8 cellular contexts compared by ENCODE assay signal in the genomic region with DNA sequence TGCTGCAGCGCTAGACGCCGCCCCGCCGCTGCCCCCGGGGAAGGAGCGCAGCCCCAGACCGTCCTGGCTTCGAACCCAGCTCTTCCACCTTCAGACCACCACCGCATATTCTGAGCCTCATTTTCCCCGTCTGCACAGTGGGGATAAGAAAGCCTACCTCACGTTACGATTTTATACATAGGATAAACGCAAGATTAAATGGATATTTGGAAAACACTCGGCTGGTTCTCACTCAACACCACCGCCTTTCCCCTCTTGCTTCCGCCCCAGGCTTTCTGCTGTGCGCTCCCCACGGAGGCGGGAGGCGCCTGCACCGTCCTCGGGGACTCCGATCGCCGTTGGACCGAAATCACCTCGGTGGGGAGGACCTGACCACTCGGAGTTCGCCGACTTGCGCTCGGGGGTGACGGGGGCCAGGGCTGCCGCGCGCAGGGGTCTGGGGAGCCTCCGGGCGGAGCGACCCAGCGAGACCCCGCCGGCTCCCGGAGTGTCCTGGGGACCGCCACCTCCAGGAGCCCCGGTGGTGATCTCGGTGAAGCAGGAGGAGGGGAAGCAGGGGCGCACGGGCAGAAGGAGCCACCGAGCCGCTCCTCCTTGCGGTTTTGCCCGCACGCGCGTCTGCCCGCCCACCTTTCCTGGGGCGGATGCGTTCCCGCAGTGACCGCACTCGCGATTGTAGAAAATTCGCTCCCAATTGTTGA. TPM values are rescaled to one million over a fixed set of nuclear protein-coding genes. Genes with fewer than 3 reads are reported as not detected.
DNase-seq lines count a peak whose midpoint lies in the region; ATAC-seq and TF ChIP-seq lines count a peak whose summit lies in the region.

No MANE protein-coding gene starts in this region.

- peak; percentile 6 for ATAC-seq in GM19328 (IDR thresholded peaks at IDR 0.05; ENCODE audit: unreplicated experiment)
- no peak for ATAC-seq in GM21367 (IDR thresholded peaks at IDR 0.05; ENCODE audit: unreplicated experiment)

- no peak for TF ChIP-seq EP300 in suprapubic skin (IDR thresholded peaks at IDR 0.05)

- H3K36me3 ChIP-seq in BE2C (no peaks in the 10 kb centered on the region), mucosa of rectum (ENCODE audit: control insufficient read depth in 2 of 2, insufficient read depth in 2 of 2, low read length in 2 of 2) (no peaks in the 10 kb centered on the region), suprapubic skin (no peaks in the 10 kb centered on the region)

- H3K9ac ChIP-seq in mucosa of rectum (ENCODE audit: low read depth in 1 of 2, low read length in 2 of 2): peak overlapping the region; percentile 89 to 91

- peaks cover 5% of the 10 kb centered on the region for H3K36me3 Mint-ChIP-seq in activated CD4-positive, alpha-beta T cell treated with anti-CD3 and anti-CD28 coated beads, Interleukin-2, amount 10 ng/mL, durations not matched to agents 7 days and 5 days (ENCODE audit: low read depth)

- peaks cover 58% of the 10 kb centered on the region for H3K4me1 Mint-ChIP-seq in activated CD4-positive, alpha-beta T cell treated with anti-CD3 and anti-CD28 coated beads, Interleukin-2, amount 10 ng/mL, durations not matched to agents 7 days and 5 days

- under 1% methylated on average over 34 of the region's 64 CpGs for WGBS in suprapubic skin

- CTCF ChIA-PET in activated CD4-positive, alpha-beta T cell treated with anti-CD3 and anti-CD28 coated beads, Interleukin-2, amount 10 ng/mL, durations not matched to agents 7 days and 5 days (lab: Charles Lee): interaction anchor here (0.6 to 4.2 kb wide), 5 partner anchors 10 to 439 kb away, joined by 3 to 31 read pairs (median 6); no protein-coding TSS in a partner anchor

- peak overlapping the region; percentile 95 for H3K27ac Mint-ChIP-seq in activated CD4-positive, alpha-beta T cell treated with anti-CD3 and anti-CD28 coated beads, Interleukin-2, amount 10 ng/mL, durations not matched to agents 7 days and 5 days

- no peak for TF ChIP-seq POLR2A in suprapubic skin (IDR thresholded peaks at IDR 0.05)

- DNase-seq in BE2C: peak; percentile 44
- DNase-seq in Jurkat, Clone E6-1 (ENCODE audit: low read depth, low spot score): peak; percentile 60
- peak; percentile 66 for DNase-seq in activated CD4-positive, alpha-beta T cell treated with anti-CD3 and anti-CD28 coated beads, Interleukin-2, amount 10 ng/mL, durations not matched to agents 7 days and 5 days
- peak; percentile 40 for DNase-seq in effector CD8-positive, alpha-beta T cell (lab: John Stamatoyannopoulos, UW)
- peak in 1 of 2 donors; percentile 74 for DNase-seq in suprapubic skin (ENCODE audit: low spot score in 2 of 2)

- H3K27me3 ChIP-seq in BE2C (no peaks in the 10 kb centered on the region), mucosa of rectum (ENCODE audit: control insufficient read depth in 2 of 2, insufficient read depth in 2 of 2, low read length in 2 of 2) (no peaks in the 10 kb centered on the region), suprapubic skin (no peaks in the 10 kb centered on the region)

- no peaks in the 10 kb centered on the region for H3K9me3 Mint-ChIP-seq in activated CD4-positive, alpha-beta T cell treated with anti-CD3 and anti-CD28 coated beads, Interleukin-2, amount 10 ng/mL, durations not matched to agents 7 days and 5 days

- POLR2A ChIA-PET in activated CD4-positive, alpha-beta T cell treated with anti-CD3 and anti-CD28 coated beads, Interleukin-2, amount 10 ng/mL, durations not matched to agents 7 days and 5 days (lab: Charles Lee): interaction anchor here (1.0 kb wide), 1 partner anchor 135 kb away, joined by 3 read pairs; no protein-coding TSS in a partner anchor

- H3K4me3 Mint-ChIP-seq in activated CD4-positive, alpha-beta T cell treated with anti-CD3 and anti-CD28 coated beads, Interleukin-2, amount 10 ng/mL, durations not matched to agents 7 days and 5 days: peak overlapping the region; percentile 92

- H3K27me3 Mint-ChIP-seq in activated CD4-positive, alpha-beta T cell treated with anti-CD3 and anti-CD28 coated beads, Interleukin-2, amount 10 ng/mL, durations not matched to agents 7 days and 5 days: no peaks in the 10 kb centered on the region

- H3K4me3 ChIP-seq in BE2C (ENCODE audit: low read depth, low read length): peak overlapping the region; percentile 95
- H3K4me3 ChIP-seq in Jurkat, Clone E6-1 (ENCODE audit: low read length): peak overlapping the region; percentile 69
- H3K4me3 ChIP-seq in mucosa of rectum (ENCODE audit: low read length in 2 of 2): peak overlapping the region; percentile 81 to 86
- H3K4me3 ChIP-seq in suprapubic skin: peak overlapping the region; percentile 93

- H3K9me3 ChIP-seq in BE2C (no peaks in the 10 kb centered on the region), mucosa of rectum (ENCODE audit: control insufficient read depth in 2 of 2, low read length in 2 of 2) (no peaks in the 10 kb centered on the region), suprapubic skin (no peaks in the 10 kb centered on the region)

- H3K4me1 ChIP-seq in BE2C (no peaks in the 10 kb centered on the region; the same call in 1 of the 2 replicates), mucosa of rectum (ENCODE audit: control insufficient read depth in 2 of 2, insufficient read depth in 2 of 2, low read length in 2 of 2) (peaks cover 41 to 45% of the 10 kb centered on the region in 2 donors), suprapubic skin (peaks cover 56% of the 10 kb centered on the region)

- TF ChIP-seq CTCF in BE2C (IDR thresholded peaks at IDR 0.05; ENCODE audit: low read depth, low read length) (no peak), suprapubic skin (IDR thresholded peaks at IDR 0.05) (no peak)

- H3K27ac ChIP-seq in mucosa of rectum (ENCODE audit: low read depth in 2 of 2, low read length in 2 of 2) (peak overlapping the region; percentile 90 to 94), suprapubic skin (peak overlapping the region; percentile 84)

RNA-seq across cellular contexts. Expression of gene FBXL22, which starts 4.0 kb away (rescaled TPM):
- 4.2 TPM for polyA plus RNA-seq in BE2C (2012; ENCODE audit: insufficient read depth, insufficient read length, low read depth)
- polyA plus RNA-seq in Jurkat, Clone E6-1 (2012; ENCODE audit: insufficient read depth, insufficient read length): 1.4 TPM
- under 1 TPM; 0.79 to 0.81 TPM for total RNA-seq in activated CD4-positive, alpha-beta T cell treated with anti-CD3 and anti-CD28 coated beads, Interleukin-2, amount 10 ng/mL, durations not matched to agents 7 days and 5 days
- 1 to 10 TPM in 3 of 4 donors, not detected in 1; 1.5 to 2.2 (median 1.5) TPM for total RNA-seq in suprapubic skin
